In the genomic region with DNA sequence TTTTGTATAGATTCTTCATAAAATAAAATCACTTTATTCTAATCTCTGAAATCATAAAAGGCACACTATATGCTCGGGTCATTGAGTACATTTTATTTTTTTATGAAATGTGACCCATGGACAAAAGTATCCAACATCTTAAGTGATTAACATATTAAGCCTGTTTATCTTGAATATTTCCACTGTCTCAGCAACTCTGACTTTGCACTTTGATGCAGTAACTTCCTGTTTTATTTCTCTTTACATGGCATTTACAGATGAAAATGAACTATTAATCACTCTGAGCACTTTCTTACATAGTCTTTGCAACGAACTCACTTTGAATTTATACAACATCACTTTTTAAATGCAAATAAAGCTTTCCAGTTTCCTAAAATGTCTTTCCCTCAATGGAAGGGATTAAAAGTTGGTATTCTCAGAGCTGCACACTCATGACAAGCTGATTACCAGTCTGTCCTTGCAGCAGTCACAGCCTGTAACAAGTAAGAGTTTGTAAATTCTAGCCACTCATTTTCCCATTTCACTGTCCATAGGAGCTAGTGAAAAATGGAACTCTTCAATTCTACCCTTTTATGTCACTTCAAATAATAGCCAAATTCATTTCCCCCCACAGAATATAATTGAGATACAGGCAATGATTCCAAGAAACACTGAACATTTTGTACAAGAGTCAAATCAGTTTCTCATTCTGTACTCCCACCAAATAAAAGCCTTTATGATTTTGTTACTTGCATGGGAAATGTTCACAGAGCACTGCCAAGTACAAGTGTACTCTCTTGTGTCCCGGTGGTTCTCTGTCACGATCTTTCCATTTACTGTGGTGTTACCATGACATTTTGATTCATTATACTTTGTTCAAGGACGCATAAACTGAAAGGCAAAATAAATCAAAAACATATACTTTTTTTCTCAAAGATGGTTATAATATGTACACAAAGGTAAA, we compare ENCODE assay signal across 13 cellular contexts.
A peak's percentile ranks its signal among the peaks of the same experiment; 100 is the strongest.
DNase-seq lines count a peak whose midpoint lies in the region; FAIRE-seq and TF ChIP-seq lines count a peak whose summit lies in the region.
"Had no signal": no experiment of that assay in that cellular context is flagged by ENCODE, and none has a peak within 500 bp of the region (broad histone marks: within the 10 kb centered on the region; RNA-seq: fewer than 3 reads in every experiment).

No MANE protein-coding gene starts in this region.

- H3K9ac ChIP-seq in astrocyte (ENCODE audit: low read length): peak overlapping the region; percentile 28

- intact Hi-C loops in CD4-positive, alpha-beta memory T cell (cut with micrococcal nuclease): no loop called here

- no peaks in the 10 kb centered on the region for H3K27me3 ChIP-seq in astrocyte (ENCODE audit: insufficient read depth, low read length)
- no peaks in the 10 kb centered on the region for H3K27me3 ChIP-seq in CD4-positive, alpha-beta memory T cell (ENCODE audit: insufficient read depth, low read length)

- H3K4me2 ChIP-seq in astrocyte (ENCODE audit: low read length): peak overlapping the region; percentile 61

- H3K4me1 Mint-ChIP-seq in astrocyte (ENCODE audit: low read depth, unreplicated experiment): peaks cover 5% of the 10 kb centered on the region
- peaks cover 0 to 2% (median 0%) of the 10 kb centered on the region in 4 donors for H3K4me1 Mint-ChIP-seq in CD4-positive, alpha-beta memory T cell
- H3K4me1 Mint-ChIP-seq in nephron progenitor cell: no peaks in the 10 kb centered on the region

- POLR2A ChIA-PET in CD4-positive, alpha-beta memory T cell (lab: Charles Lee; ENCODE audit: partially characterized antibody): no interaction called here

- H3K27ac ChIP-seq in KOPT-K1 (ENCODE audit: low read depth, low read length, poor library complexity, severe bottlenecking) (peak overlapping the region; percentile 37), astrocyte (ENCODE audit: low read depth, low read length) (no peak overlapping the region)
- no peak overlapping the region for H3K27ac ChIP-seq in CD4-positive, alpha-beta memory T cell (ENCODE audit: low read depth, low read length)
- H3K27ac ChIP-seq: epithelial cell of prostate had no signal

- H3K36me3 Mint-ChIP-seq in astrocyte (ENCODE audit: low read depth, unreplicated experiment): no peaks in the 10 kb centered on the region
- no peaks in the 10 kb centered on the region for H3K36me3 Mint-ChIP-seq in CD4-positive, alpha-beta memory T cell
- H3K36me3 Mint-ChIP-seq in nephron progenitor cell (ENCODE audit: low read depth): no peaks in the 10 kb centered on the region
- H3K36me3 Mint-ChIP-seq: CD8-positive, alpha-beta T cell had no signal

- H3K27me3 Mint-ChIP-seq in astrocyte (ENCODE audit: low read depth, unreplicated experiment) (no peaks in the 10 kb centered on the region), nephron progenitor cell (ENCODE audit: low read depth, poor library complexity) (peaks cover 8% of the 10 kb centered on the region)
- no peaks in the 10 kb centered on the region for H3K27me3 Mint-ChIP-seq in CD4-positive, alpha-beta memory T cell
- H3K27me3 Mint-ChIP-seq: activated T-cell treated with anti-CD3 and anti-CD28 coated beads, Interleukin-2, amount 50 U/mL, for 24 hours had no signal

- no peak for FAIRE-seq in astrocyte (lab: Jason Lieb, UNC)

- CTCF ChIA-PET in CD4-positive, alpha-beta memory T cell (lab: Charles Lee; ENCODE audit: partially characterized antibody): no interaction called here

- H3K9me3 Mint-ChIP-seq in astrocyte (ENCODE audit: unreplicated experiment) (peaks cover 2% of the 10 kb centered on the region), nephron progenitor cell (no peaks in the 10 kb centered on the region)
- H3K9me3 Mint-ChIP-seq in CD4-positive, alpha-beta memory T cell: peaks cover 0 to 12% (median 5%) of the 10 kb centered on the region in 8 donors
- H3K9me3 Mint-ChIP-seq: activated T-cell treated with anti-CD3 and anti-CD28 coated beads, Interleukin-2, amount 50 U/mL, for 24 hours had no signal

- H3K27ac Mint-ChIP-seq in astrocyte (ENCODE audit: unreplicated experiment) (no peak overlapping the region), nephron progenitor cell (no peak overlapping the region)
- peak overlapping the region in 1 of 7 donors; percentile 8 for H3K27ac Mint-ChIP-seq in CD4-positive, alpha-beta memory T cell
- H3K27ac Mint-ChIP-seq: activated T-cell treated with anti-CD3 and anti-CD28 coated beads, Interleukin-2, amount 50 U/mL, for 24 hours; CD8-positive, alpha-beta T cell had no signal

- DNase-seq in COLO829 (ENCODE audit: low spot score) (peak; percentile 2), astrocyte (ENCODE audit: low read depth) (no peak), medulla oblongata (ENCODE audit: extremely low spot score) (peak; percentile 5), DMS153 (lab: John Stamatoyannopoulos, UW) (no peak), nephron progenitor cell (no peak), retina (no peak)
- DNase-seq in CD4-positive, alpha-beta memory T cell: no peak
- DNase-seq: activated CD4-positive, alpha-beta T cell treated with anti-CD3 and anti-CD28 coated beads for 1 hour; activated T-cell treated with anti-CD3 and anti-CD28 coated beads, Interleukin-2, amount 50 U/mL, for 24 hours; CD8-positive, alpha-beta T cell; NCI-H526 had no signal

- peak overlapping the region; percentile 52 for H2AFZ ChIP-seq in astrocyte (ENCODE audit: low read depth, low read length)

- TF ChIP-seq CTCF in astrocyte (IDR thresholded peaks at IDR 0.05; ENCODE audit: insufficient read depth, low read depth, low read length) (no peak), nephron progenitor cell (IDR thresholded peaks at IDR 0.05) (no peak)

- H3K36me3 ChIP-seq in KOPT-K1 (ENCODE audit: insufficient read depth, low read length): no peaks in the 10 kb centered on the region
- H3K36me3 ChIP-seq in astrocyte (ENCODE audit: insufficient read depth, low read length): no peaks in the 10 kb centered on the region
- no peaks in the 10 kb centered on the region for H3K36me3 ChIP-seq in CD4-positive, alpha-beta memory T cell (ENCODE audit: insufficient read depth, low read length)

- no peaks in the 10 kb centered on the region for H3K79me2 ChIP-seq in astrocyte (ENCODE audit: insufficient read depth, low read length)

- H3K4me3 Mint-ChIP-seq in astrocyte (ENCODE audit: unreplicated experiment) (no peak overlapping the region), nephron progenitor cell (no peak overlapping the region)
- peak overlapping the region in 3 of 8 donors; percentile 0 to 48 (median 9) for H3K4me3 Mint-ChIP-seq in CD4-positive, alpha-beta memory T cell
- H3K4me3 Mint-ChIP-seq: activated T-cell treated with anti-CD3 and anti-CD28 coated beads, Interleukin-2, amount 50 U/mL, for 24 hours; CD8-positive, alpha-beta T cell had no signal

- no peaks in the 10 kb centered on the region for H3K4me1 ChIP-seq in astrocyte (ENCODE audit: insufficient read depth, low read length)
- H3K4me1 ChIP-seq in CD4-positive, alpha-beta memory T cell (ENCODE audit: insufficient read depth, low read length): no peaks in the 10 kb centered on the region

- H3K4me3 ChIP-seq in astrocyte (ENCODE audit: insufficient read depth, low read depth, low read length): peak overlapping the region; percentile 34
- no peak overlapping the region for H3K4me3 ChIP-seq in CD4-positive, alpha-beta memory T cell (ENCODE audit: low read length in 2 of 2)

- no peaks in the 10 kb centered on the region for H3K9me3 ChIP-seq in KOPT-K1 (ENCODE audit: insufficient read depth, low read length, poor library complexity, severe bottlenecking)
- H3K9me3 ChIP-seq in astrocyte (ENCODE audit: insufficient read depth, low read depth, low read length): no peaks in the 10 kb centered on the region
- no peaks in the 10 kb centered on the region for H3K9me3 ChIP-seq in CD4-positive, alpha-beta memory T cell (ENCODE audit: control insufficient read depth in 1 of 2, low read length in 2 of 2)

- H4K20me1 ChIP-seq in astrocyte (ENCODE audit: insufficient read depth, low read length): no peaks in the 10 kb centered on the region

Comparison
In these comparisons a context has a peak if more than half of its experiments do, and no peak if none do; other contexts are left out.
1. DNase-seq: peak in COLO829 (single experiment) and medulla oblongata (single experiment); none in astrocyte (single experiment), DMS153 (single experiment), CD4-positive, alpha-beta memory T cell (0 of 5), nephron progenitor cell (single experiment) and retina (single experiment).